ENCODE assay signal across 11 cellular contexts in the genomic region with DNA sequence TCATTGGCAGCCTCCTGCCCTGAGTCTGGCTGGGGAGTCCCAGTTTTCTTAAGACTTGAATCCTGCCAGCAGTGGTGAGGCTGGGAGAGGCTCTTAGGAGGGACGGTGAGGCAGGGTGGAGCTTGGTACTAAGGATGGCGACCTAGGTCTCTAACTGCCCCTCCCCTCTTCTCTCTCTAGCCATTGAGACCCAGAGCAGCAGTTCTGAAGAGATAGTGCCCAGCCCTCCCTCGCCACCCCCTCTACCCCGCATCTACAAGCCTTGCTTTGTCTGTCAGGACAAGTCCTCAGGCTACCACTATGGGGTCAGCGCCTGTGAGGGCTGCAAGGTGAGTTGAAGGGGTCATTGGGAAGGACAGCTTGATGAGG. TPM values are rescaled to one million over a fixed set of nuclear protein-coding genes. Genes with fewer than 3 reads are reported as not detected.
DNase-seq lines count a peak whose midpoint lies in the region; ATAC-seq and TF ChIP-seq lines count a peak whose summit lies in the region.
"Had no signal": no experiment of that assay in that cellular context is flagged by ENCODE, and none has a peak within 500 bp of the region (broad histone marks: within the 10 kb centered on the region; RNA-seq: fewer than 3 reads in every experiment).

No MANE protein-coding gene starts in this region.

- H3K4me1 ChIP-seq in vagina: peaks cover 78% of the 10 kb centered on the region

- H3K36me3 Mint-ChIP-seq in stimulated activated naive CD8-positive, alpha-beta T cell treated with anti-CD3 and anti-CD28 coated beads, Interleukin-15, Interleukin-2, amounts not matched to agents 100 ng/mL and 50 ng/mL, for 24 hours (ENCODE audit: low read depth): peaks cover 27% of the 10 kb centered on the region
- peaks cover 31% of the 10 kb centered on the region for H3K36me3 Mint-ChIP-seq in endothelial cell (ENCODE audit: low read depth, unreplicated experiment)

- no peaks in the 10 kb centered on the region for H3K27me3 Mint-ChIP-seq in stimulated activated naive CD8-positive, alpha-beta T cell treated with anti-CD3 and anti-CD28 coated beads, Interleukin-15, Interleukin-2, amounts not matched to agents 100 ng/mL and 50 ng/mL, for 24 hours
- H3K27me3 Mint-ChIP-seq in endothelial cell (ENCODE audit: unreplicated experiment): peaks cover 25% of the 10 kb centered on the region

- no peak overlapping the region for H3K9ac ChIP-seq in neural cell (ENCODE audit: low read length)

- H3K4me3 Mint-ChIP-seq in stimulated activated naive CD8-positive, alpha-beta T cell treated with anti-CD3 and anti-CD28 coated beads, Interleukin-15, Interleukin-2, amounts not matched to agents 100 ng/mL and 50 ng/mL, for 24 hours: no peak overlapping the region
- H3K4me3 Mint-ChIP-seq in endothelial cell (ENCODE audit: unreplicated experiment): peak overlapping the region; percentile 73

- H3K27ac Mint-ChIP-seq in stimulated activated naive CD8-positive, alpha-beta T cell treated with anti-CD3 and anti-CD28 coated beads, Interleukin-15, Interleukin-2, amounts not matched to agents 100 ng/mL and 50 ng/mL, for 24 hours: peak overlapping the region; percentile 68
- peak overlapping the region; percentile 98 for H3K27ac Mint-ChIP-seq in endothelial cell (ENCODE audit: unreplicated experiment)

- TF ChIP-seq EP300 in neural cell (conservative IDR thresholded peaks at IDR 0.05; ENCODE audit: poor library complexity, severe bottlenecking): no peak

- H2AFZ ChIP-seq in neural cell (ENCODE audit: low read depth, low read length): no peak overlapping the region

- H3K36me3 ChIP-seq in neural cell (ENCODE audit: insufficient read depth, low read length): no peaks in the 10 kb centered on the region
- H3K36me3 ChIP-seq in vagina: peaks cover 3 to 32% of the 10 kb centered on the region in 2 donors

- H3K27ac ChIP-seq in neural cell (ENCODE audit: low read length): peak overlapping the region; percentile 99
- H3K27ac ChIP-seq in vagina: peak overlapping the region; percentile 97

- peaks cover 71% of the 10 kb centered on the region for H3K4me1 Mint-ChIP-seq in stimulated activated naive CD8-positive, alpha-beta T cell treated with anti-CD3 and anti-CD28 coated beads, Interleukin-15, Interleukin-2, amounts not matched to agents 100 ng/mL and 50 ng/mL, for 24 hours (ENCODE audit: low read depth)
- peaks cover 69% of the 10 kb centered on the region for H3K4me1 Mint-ChIP-seq in endothelial cell (ENCODE audit: unreplicated experiment)

- DNase-seq in stimulated activated naive CD8-positive, alpha-beta T cell treated with anti-CD3 and anti-CD28 coated beads, Interleukin-15, Interleukin-2, amounts not matched to agents 100 U/mL and 50 U/mL, for 24 hours: no peak
- DNase-seq in endothelial cell (ENCODE audit: low spot score) (no peak), vagina (ENCODE audit: extremely low spot score in 2 of 2) (no peak), DMS53 treated with DMSO at 0.1 percent for 48 hours (lab: John Stamatoyannopoulos, UW; ENCODE audit: unreplicated experiment) (no peak), germinal center (ENCODE audit: low spot score) (no peak), midbrain (lab: John Stamatoyannopoulos, UW) (no peak)
- DNase-seq: activated CD8-positive, alpha-beta memory T cell treated with anti-CD3 and anti-CD28 coated beads, Interleukin-2, amount 50 U/mL, for 48 hours; NCI-H1930; stimulated activated naive CD4-positive, alpha-beta T cell had no signal

- H3K79me2 ChIP-seq in neural cell (replicated peaks; ENCODE audit: insufficient read depth, low read length): peaks cover 49% of the 10 kb centered on the region

- no peaks in the 10 kb centered on the region for H3K9me3 Mint-ChIP-seq in stimulated activated naive CD8-positive, alpha-beta T cell treated with anti-CD3 and anti-CD28 coated beads, Interleukin-15, Interleukin-2, amounts not matched to agents 100 ng/mL and 50 ng/mL, for 24 hours
- H3K9me3 Mint-ChIP-seq in endothelial cell (ENCODE audit: unreplicated experiment): no peaks in the 10 kb centered on the region

- ATAC-seq in stimulated activated naive CD8-positive, alpha-beta T cell treated with anti-CD3 and anti-CD28 coated beads, Interleukin-15, Interleukin-2, amounts not matched to agents 100 U/mL and 50 U/mL, for 24 hours: no peak

- H3K9me3 ChIP-seq in neural cell (ENCODE audit: low read length) (no peaks in the 10 kb centered on the region), vagina (no peaks in the 10 kb centered on the region)

- intact Hi-C loops in vagina (cut with DNase I): no loop called here

- H3F3A ChIP-seq in neural cell (ENCODE audit: insufficient read depth, low read length, poor library complexity, severe bottlenecking): no peaks in the 10 kb centered on the region

- TF ChIP-seq RAD21 in neural cell (conservative IDR thresholded peaks at IDR 0.05): no peak

- no peak for TF ChIP-seq POLR2A in vagina (IDR thresholded peaks at IDR 0.05)

- H3K27me3 ChIP-seq in neural cell (ENCODE audit: insufficient read depth, low read depth, low read length) (no peaks in the 10 kb centered on the region), vagina (no peaks in the 10 kb centered on the region)

- no peaks in the 10 kb centered on the region for H4K20me1 ChIP-seq in neural cell (ENCODE audit: insufficient read depth)

- H3K9me2 ChIP-seq in neural cell (ENCODE audit: insufficient read depth, low read length): no peaks in the 10 kb centered on the region

- no peak overlapping the region for H3K4me3 ChIP-seq in neural cell (ENCODE audit: low read length)
- H3K4me3 ChIP-seq in vagina: no peak overlapping the region

- no peak overlapping the region for H3K4me2 ChIP-seq in neural cell (ENCODE audit: low read length)

- no peak for TF ChIP-seq CTCF in endothelial cell (IDR thresholded peaks at IDR 0.05; ENCODE audit: unreplicated experiment)
- no peak for TF ChIP-seq CTCF in neural cell (IDR thresholded peaks at IDR 0.05; ENCODE audit: poor library complexity, severe bottlenecking)
- no peak for TF ChIP-seq CTCF in vagina (IDR thresholded peaks at IDR 0.05)

TF ChIP-seq in neural cell, 6 proteins besides CTCF, POLR2A, EP300 and RAD21:
- TF ChIP-seq POLR2AphosphoS5 (IDR thresholded peaks at IDR 0.05): no peak

RNA-seq across cellular contexts. Expression of gene GJD3, which starts 16.4 kb away (rescaled TPM):
- 1.1 TPM for total RNA-seq in endothelial cell (ENCODE audit: unreplicated experiment)
- not detected in 2 replicates for polyA plus RNA-seq in neural cell
- 0.73 TPM in 1 of 2 replicates, not detected in the other for polyA minus RNA-seq in neural cell
- 12.0 TPM for total RNA-seq in vagina

RNA-seq across cellular contexts. Expression of gene RARA, which starts 39.1 kb away (rescaled TPM):
- total RNA-seq in endothelial cell (ENCODE audit: unreplicated experiment): 42.8 TPM
- 4.7 and 6.6 TPM in 2 replicates for polyA plus RNA-seq in neural cell
- 9.7 and 11.2 TPM in 2 replicates for polyA minus RNA-seq in neural cell
- 58.9 TPM for total RNA-seq in vagina
